1 cellular context compared by ENCODE assay signal in genomic region chr17:61387511-61388305, GRCh38.
TF ChIP-seq lines count a peak whose summit lies in the region.

No MANE protein-coding gene starts in this region.

TF ChIP-seq in IMR-90, 13 proteins besides CTCF, POLR2A, EP300 and RAD21:
- TF ChIP-seq SMC3 (IDR thresholded peaks at IDR 0.05; ENCODE audit: low read depth, low read length), result no peak
- TF ChIP-seq MAFK (IDR thresholded peaks at IDR 0.05; ENCODE audit: low read depth, low read length), result no peak
- TF ChIP-seq CEBPB (IDR thresholded peaks at IDR 0.05; ENCODE audit: low read depth, low read length), result no peak
- no peak for TF ChIP-seq MAZ (IDR thresholded peaks at IDR 0.05; ENCODE audit: borderline replicate concordance, low read depth, low read length)
- no peak for TF ChIP-seq BHLHE40 (IDR thresholded peaks at IDR 0.05; ENCODE audit: low read depth, low read length)
- no peak for TF ChIP-seq USF2 (IDR thresholded peaks at IDR 0.05; ENCODE audit: low read depth, low read length)
- TF ChIP-seq RCOR1 (IDR thresholded peaks at IDR 0.05; ENCODE audit: insufficient replicate concordance, low read length), result no peak
- no peak for TF ChIP-seq FOS (IDR thresholded peaks at IDR 0.05; ENCODE audit: low read depth, low read length)
- no peak for TF ChIP-seq CHD1 (IDR thresholded peaks at IDR 0.05; ENCODE audit: low read depth, low read length)
- no peak for TF ChIP-seq NFE2L2 (IDR thresholded peaks at IDR 0.05; ENCODE audit: low read depth, low read length)
- no peak for TF ChIP-seq RFX5 (IDR thresholded peaks at IDR 0.05; ENCODE audit: low read depth, low read length)
- no peak for TF ChIP-seq MXI1 (IDR thresholded peaks at IDR 0.05; ENCODE audit: borderline replicate concordance, low read depth, low read length)
- TF ChIP-seq ELK1 (IDR thresholded peaks at IDR 0.05; ENCODE audit: borderline replicate concordance, low read depth, low read length), result no peak
